In genomic region chr3:130893240-130894129, GRCh38 we compare ENCODE assay signal across 1 cellular context.
TF ChIP-seq lines count a peak whose summit lies in the region.

ATP2C1 (plus strand) TSS chr3:130894084; CDS start chr3:130894770, 686 bp downstream.

TF ChIP-seq in HepG2, 621 proteins besides CTCF, POLR2A, EP300 and RAD21 (continued from another document and continues in another):
- no peak for TF ChIP-seq ZNF609 (CRISPR knock-in tag; IDR thresholded peaks at IDR 0.05; ENCODE audit: borderline replicate concordance)
- peak; percentile 93 for TF ChIP-seq ZSCAN31 (CRISPR knock-in tag; IDR thresholded peaks at IDR 0.05; ENCODE audit: low read depth)
- 0 out of 2 replicates have a peak, but pooled peaks have one; percentile 23 for TF ChIP-seq AHDC1 (CRISPR knock-in tag; IDR thresholded peaks at IDR 0.05; ENCODE audit: borderline replicate concordance)
- TF ChIP-seq GABPB1 (CRISPR knock-in tag; IDR thresholded peaks at IDR 0.05): peak; percentile 93
- TF ChIP-seq ZNF275 (CRISPR knock-in tag; IDR thresholded peaks at IDR 0.05; ENCODE audit: borderline replicate concordance): 0 out of 2 replicates have a peak, but pooled peaks have one; percentile 61
- no peak for TF ChIP-seq NR2F6 (IDR thresholded peaks at IDR 0.05)
- TF ChIP-seq NR2F6 (CRISPR knock-in tag; IDR thresholded peaks at IDR 0.05): peak; percentile 23; the same call in 1 of the 2 replicates
- TF ChIP-seq JARID2 (CRISPR knock-in tag; IDR thresholded peaks at IDR 0.05; ENCODE audit: insufficient replicate concordance): no peak
- TF ChIP-seq ZNF616 (CRISPR knock-in tag; IDR thresholded peaks at IDR 0.05; ENCODE audit: low read depth): no peak
- peak; percentile 95 for TF ChIP-seq ZBED4 (CRISPR knock-in tag; IDR thresholded peaks at IDR 0.05; ENCODE audit: borderline replicate concordance)
- TF ChIP-seq ZNF777 (CRISPR knock-in tag; IDR thresholded peaks at IDR 0.05): no peak; the same call in 1 of the 2 replicates
- peak; percentile 54 for TF ChIP-seq ZNF331 (CRISPR knock-in tag; IDR thresholded peaks at IDR 0.05)
- peak; percentile 49; the same call in 1 of the 2 replicates for TF ChIP-seq PHF21A (CRISPR knock-in tag; IDR thresholded peaks at IDR 0.05)
- TF ChIP-seq CENPBD1 (CRISPR knock-in tag; IDR thresholded peaks at IDR 0.05; ENCODE audit: borderline replicate concordance, low read depth): no peak
- peak; percentile 60 for TF ChIP-seq ZNF407 (CRISPR knock-in tag; IDR thresholded peaks at IDR 0.05; ENCODE audit: not compliant biosample characterization)
- TF ChIP-seq NCOA5 (CRISPR knock-in tag; IDR thresholded peaks at IDR 0.05): no peak
- TF ChIP-seq CHCHD3 (CRISPR knock-in tag; IDR thresholded peaks at IDR 0.05): no peak
- TF ChIP-seq ZNF232 (CRISPR knock-in tag; IDR thresholded peaks at IDR 0.05; ENCODE audit: borderline replicate concordance): peak; percentile 84; the same call in 1 of the 2 replicates
- no peak for TF ChIP-seq RBM22 (optimal IDR thresholded peaks at IDR 0.05; ENCODE audit: low read length)
- TF ChIP-seq CHD4 (IDR thresholded peaks at IDR 0.05; ENCODE audit: borderline replicate concordance, low read length): no peak
- TF ChIP-seq ZNF83 (CRISPR knock-in tag; IDR thresholded peaks at IDR 0.05; ENCODE audit: borderline replicate concordance): 0 out of 2 replicates have a peak, but pooled peaks have one; percentile 29
- no peak for TF ChIP-seq RXRB (CRISPR knock-in tag; IDR thresholded peaks at IDR 0.05; ENCODE audit: borderline replicate concordance)
- TF ChIP-seq CREB1 (IDR thresholded peaks at IDR 0.05): no peak; the same call in 1 of the 2 replicates
- no peak for TF ChIP-seq CREB1 (CRISPR knock-in tag; IDR thresholded peaks at IDR 0.05)
- TF ChIP-seq CBFB (CRISPR knock-in tag; IDR thresholded peaks at IDR 0.05): no peak
- TF ChIP-seq ZBTB1 (CRISPR knock-in tag; IDR thresholded peaks at IDR 0.05; ENCODE audit: borderline replicate concordance): no peak
- TF ChIP-seq SCMH1 (CRISPR knock-in tag; IDR thresholded peaks at IDR 0.05; ENCODE audit: borderline replicate concordance): no peak
